In the genomic region with DNA sequence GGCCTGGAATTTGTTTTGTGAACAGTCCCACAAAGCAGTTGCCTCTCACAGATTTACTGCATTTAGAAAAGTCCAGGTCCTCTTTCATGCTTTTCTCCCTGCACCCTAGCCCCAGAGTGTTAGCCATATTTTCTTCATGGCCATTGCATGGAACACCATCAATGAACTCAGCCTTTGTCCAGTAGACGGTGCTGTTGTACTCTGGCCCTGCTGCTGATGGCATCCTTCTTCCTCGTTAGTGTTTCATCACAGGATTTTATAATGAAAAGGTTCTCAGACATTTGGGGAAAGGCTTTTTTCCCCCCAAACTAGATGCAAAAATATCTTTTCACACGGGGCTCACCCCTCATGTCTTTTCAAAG, we compare ENCODE assay signal across 8 cellular contexts.
A peak's percentile ranks its signal among the peaks of the same experiment; 100 is the strongest.
DNase-seq lines count a peak whose midpoint lies in the region; ATAC-seq and TF ChIP-seq lines count a peak whose summit lies in the region.

No MANE protein-coding gene starts in this region.

- H2AFZ ChIP-seq in OCI-LY7 (ENCODE audit: low read length) = peak overlapping the region; percentile 78

- POLR2A ChIA-PET in OCI-LY7 (lab: Charles Lee) = no interaction called here

- H3K4me2 ChIP-seq in OCI-LY7 (ENCODE audit: low read length) = no peak overlapping the region

- no TSS peak for BruUV-seq in OCI-LY7 (replicated peaks; lab: Mats Ljungman, UMichigan)

- DNase-seq in COR-L47 (lab: John Stamatoyannopoulos, UW) (peak; percentile 50), LHCN-M2 (ENCODE audit: low read depth) (peak; percentile 56), OCI-LY7 (ENCODE audit: low spot score) (peak; percentile 53), astrocyte of the cerebellum (ENCODE audit: low read depth) (no peak), islet precursor cell (peak; percentile 60), ascending aorta (ENCODE audit: low spot score in 2 of 2) (no peak)
- DNase-seq in stimulated activated CD8-positive, alpha-beta memory T cell treated with anti-CD3 and anti-CD28 coated beads, Interleukin-4, amount 100 ng/mL, for 48 hours = peak; percentile 47

- H3K9me3 ChIP-seq in OCI-LY7 (ENCODE audit: low read length) = no peaks in the 10 kb centered on the region
- no peaks in the 10 kb centered on the region for H3K9me3 ChIP-seq in ascending aorta

- CTCF ChIA-PET in OCI-LY7 (lab: Charles Lee; ENCODE audit: unreplicated experiment) = no interaction called here

- no peaks in the 10 kb centered on the region for H3K79me2 ChIP-seq in OCI-LY7 (ENCODE audit: insufficient read depth, low read depth, low read length)

- H3K4me3 ChIP-seq in OCI-LY7 (ENCODE audit: low read depth, low read length, poor library complexity, severe bottlenecking) (no peak overlapping the region), astrocyte of the cerebellum (ENCODE audit: low read depth, low read length) (no peak overlapping the region), ascending aorta (no peak overlapping the region)

- no peaks in the 10 kb centered on the region for H3K9me2 ChIP-seq in OCI-LY7 (ENCODE audit: insufficient read depth, low read length)

- peaks cover 18% of the 10 kb centered on the region for H3K4me1 ChIP-seq in OCI-LY7 (ENCODE audit: insufficient read depth, low read length, poor library complexity, severe bottlenecking)
- peaks cover 0 to 10% of the 10 kb centered on the region in 2 donors for H3K4me1 ChIP-seq in ascending aorta

- intact Hi-C loops in OCI-LY7 (cut with micrococcal nuclease; ENCODE audit: unreplicated experiment) (loop anchor here (1.0 to 10.0 kb wide), 2 partner anchors 500 to 612 kb away; no protein-coding TSS in a partner anchor), ascending aorta (cut with DNase I) (no loop called here)

- H3K27me3 ChIP-seq in ascending aorta = no peaks in the 10 kb centered on the region

- no peaks in the 10 kb centered on the region for H3K36me3 ChIP-seq in OCI-LY7 (ENCODE audit: insufficient read depth, low read length)
- no peaks in the 10 kb centered on the region for H3K36me3 ChIP-seq in ascending aorta

- in situ Hi-C loops in astrocyte of the cerebellum (cut with HindIII; ENCODE audit: low sequenced_read_pairs) = no loop called here

- H3K27ac ChIP-seq in OCI-LY7 (ENCODE audit: low read depth, low read length, poor library complexity, severe bottlenecking) = no peak overlapping the region
- no peak overlapping the region for H3K27ac ChIP-seq in ascending aorta

- peak; percentile 90 for ATAC-seq in GM19372 (IDR thresholded peaks at IDR 0.05; ENCODE audit: low read depth, unreplicated experiment)

- H4K20me1 ChIP-seq in OCI-LY7 (ENCODE audit: insufficient read depth, low read length) = no peaks in the 10 kb centered on the region

- peak; percentile 79 for TF ChIP-seq CTCF in OCI-LY7 (conservative IDR thresholded peaks at IDR 0.05; ENCODE audit: low read length)
- TF ChIP-seq CTCF in astrocyte of the cerebellum (IDR thresholded peaks at IDR 0.05; ENCODE audit: low read depth, low read length, missing control alignments) = peak; percentile 77
- TF ChIP-seq CTCF in ascending aorta (IDR thresholded peaks at IDR 0.05) = peak in 1 of 3 experiments; percentile 32

Comparison
In these comparisons a context has a peak if more than half of its experiments do, and no peak if none do; other contexts are left out.
1. DNase-seq: peak in COR-L47 (single experiment), LHCN-M2 (single experiment), OCI-LY7 (single experiment), islet precursor cell (single experiment) and stimulated activated CD8-positive, alpha-beta memory T cell treated with anti-CD3 and anti-CD28 coated beads, Interleukin-4, amount 100 ng/mL, for 48 hours (single experiment); none in astrocyte of the cerebellum (single experiment) and ascending aorta (0 of 2).